In the genomic region with DNA sequence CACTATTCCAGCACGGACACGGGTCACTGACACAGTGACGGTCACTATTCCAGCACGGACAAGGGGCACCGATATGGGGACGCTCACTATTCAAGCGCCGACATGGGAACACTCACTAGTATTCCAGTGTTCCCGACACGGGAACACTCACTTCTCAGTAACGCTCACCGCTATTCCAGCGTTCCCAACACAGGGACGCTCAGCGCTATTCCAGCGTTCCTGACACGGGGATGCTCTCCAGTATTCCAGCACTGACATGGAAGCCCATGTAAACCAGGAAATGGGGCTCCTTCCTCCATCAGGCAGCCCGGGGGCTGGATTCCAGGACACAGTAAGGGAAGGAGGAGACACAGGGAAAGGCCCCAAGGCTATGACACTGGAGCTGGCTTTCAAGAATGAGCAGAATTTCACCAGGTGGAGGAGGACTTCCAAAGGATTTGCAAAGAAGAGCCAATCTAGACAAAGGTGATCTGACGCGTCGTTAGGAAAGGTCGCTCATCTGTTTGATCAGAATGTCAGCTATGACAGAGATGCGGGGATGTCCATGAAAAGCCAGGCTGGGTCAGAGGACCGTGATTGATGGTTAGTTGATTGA, we compare ENCODE assay signal across 8 cellular contexts.
"Had no signal": no experiment of that assay in that cellular context is flagged by ENCODE, and none has a peak within 500 bp of the region (broad histone marks: within the 10 kb centered on the region; RNA-seq: fewer than 3 reads in every experiment).

No MANE protein-coding gene starts in this region.

- H3K4me1 Mint-ChIP-seq: IgD-negative memory B cell had no signal

- H2AFZ ChIP-seq: GM23248 had no signal

- H3K9me3 Mint-ChIP-seq: IgD-negative memory B cell had no signal

- DNase-seq: GM23248, GOT3, H7, HFFc6, KBM-7 had no signal

- H3K4me3 ChIP-seq: GM23248, HAP-1 had no signal

- H3K27ac ChIP-seq: GM23248, HL-60 had no signal

- H3K9me3 ChIP-seq: HAP-1 had no signal

- H3K4me3 Mint-ChIP-seq: HFFc6, IgD-negative memory B cell had no signal

- H3K4me1 ChIP-seq: HAP-1 had no signal

- H3K27ac Mint-ChIP-seq: HFFc6 had no signal

- H3K27me3 Mint-ChIP-seq: IgD-negative memory B cell had no signal

- H3K36me3 ChIP-seq: HAP-1 had no signal
